ENCODE assay signal across 9 cellular contexts in genomic region chr11:117815262-117815803, GRCh38. TPM values are rescaled to one million over a fixed set of nuclear protein-coding genes. Genes with fewer than 3 reads are reported as not detected.
DNase-seq lines count a peak whose midpoint lies in the region; TF ChIP-seq lines count a peak whose summit lies in the region.
"Had no signal": no experiment of that assay in that cellular context is flagged by ENCODE, and none has a peak within 500 bp of the region (broad histone marks: within the 10 kb centered on the region; RNA-seq: fewer than 3 reads in every experiment).

No MANE protein-coding gene starts in this region.

- peaks cover 3% of the 10 kb centered on the region; the same call in 1 of the 2 replicates for H3K4me1 ChIP-seq in HEK293 (ENCODE audit: control insufficient read depth, insufficient read depth, low read length)

- H3K27me3 ChIP-seq in kidney epithelial cell (ENCODE audit: control insufficient read depth, insufficient read depth, low read length) = no peaks in the 10 kb centered on the region

- no peak overlapping the region for H3K27ac ChIP-seq in HEK293 (ENCODE audit: extremely low read depth, low read depth, low read length)

- DNase-seq in MV-4-11 (lab: John Stamatoyannopoulos, UW) (peak; percentile 94), activated T-cell treated with anti-CD3 and anti-CD28 coated beads for 1 hour (ENCODE audit: low read depth) (peak; percentile 47), kidney epithelial cell (ENCODE audit: low read depth) (no peak), D341Med (ENCODE audit: low spot score) (no peak), SHP77 (lab: John Stamatoyannopoulos, UW) (no peak)
- peak; percentile 35 to 54 for DNase-seq in stimulated activated CD8-positive, alpha-beta memory T cell treated with anti-CD3 and anti-CD28 coated beads, Interleukin-2, amount 100 ng/mL, for 1 hour (ENCODE audit: low read depth in 2 of 2)

- H3K36me3 ChIP-seq in HEK293 (ENCODE audit: control insufficient read depth in 2 of 2, insufficient read depth in 1 of 2, low read length in 2 of 2) (no peaks in the 10 kb centered on the region), kidney epithelial cell (ENCODE audit: control insufficient read depth, insufficient read depth, low read length) (no peaks in the 10 kb centered on the region)

- POLR2A ChIA-PET in HEK293 (lab: Yijun Ruan, JAX) = interaction anchor here (0.6 kb wide), 1 partner anchor 383 kb away, joined by 3 read pairs; no protein-coding TSS in a partner anchor

- H3K4me3 ChIP-seq in GM12875 (ENCODE audit: low read depth, low read length) (peak overlapping the region; percentile 45), HEK293 (ENCODE audit: low read depth, low read length) (no peak overlapping the region), kidney epithelial cell (ENCODE audit: low read depth, low read length) (peak overlapping the region; percentile 49)

- TF ChIP-seq CTCF in GM12875 (IDR thresholded peaks at IDR 0.05; ENCODE audit: borderline replicate concordance, insufficient read depth, low read depth, low read length) = no peak
- no peak for TF ChIP-seq CTCF in HEK293 (tag by site-specific recombination; IDR thresholded peaks at IDR 0.05)
- TF ChIP-seq CTCF in kidney epithelial cell (IDR thresholded peaks at IDR 0.05; ENCODE audit: insufficient read depth, low read length, poor library complexity, severe bottlenecking) = no peak

- CTCF ChIA-PET in HEK293 (lab: Yijun Ruan, JAX) = interaction anchor here (0.6 to 10.1 kb wide), 11 partner anchors 8 to 389 kb away, joined by 3 to 223 read pairs (median 8); no protein-coding TSS in a partner anchor

- no peaks in the 10 kb centered on the region for H3K9me3 ChIP-seq in HEK293 (ENCODE audit: control insufficient read depth, insufficient read depth, low read depth, low read length)

TF ChIP-seq in HEK293, 187 proteins besides CTCF, POLR2A, EP300 and RAD21:
- TF ChIP-seq KLF8 (tag by site-specific recombination; IDR thresholded peaks at IDR 0.05) (no peak), ZIC2 (tag by site-specific recombination; IDR thresholded peaks at IDR 0.05) (peak; percentile 55), ZNF350 (tag by site-specific recombination; IDR thresholded peaks at IDR 0.05) (no peak)

RNA-seq across cellular contexts. Expression of gene FXYD2, which starts 9.2 kb away (rescaled TPM):
- 5.0 and 7.5 TPM in 2 replicates for total RNA-seq in kidney epithelial cell
- total RNA-seq: HT1080 had no signal

RNA-seq across cellular contexts. Expression of gene DSCAML1, which starts 18.3 kb away (rescaled TPM):
- total RNA-seq in kidney epithelial cell = 0.21 and 3.1 TPM in 2 replicates
- total RNA-seq: HT1080 had no signal

Comparison
In these comparisons a context has a peak if more than half of its experiments do, and no peak if none do; other contexts are left out.
1. DNase-seq: peak in MV-4-11 (single experiment), activated T-cell treated with anti-CD3 and anti-CD28 coated beads for 1 hour (single experiment) and stimulated activated CD8-positive, alpha-beta memory T cell treated with anti-CD3 and anti-CD28 coated beads, Interleukin-2, amount 100 ng/mL, for 1 hour (2 of 2); none in kidney epithelial cell (single experiment), D341Med (single experiment) and SHP77 (0 of 2).